ENCODE assay signal across 11 cellular contexts in genomic region chr3:100954990-100955389, GRCh38. TPM values are rescaled to one million over a fixed set of nuclear protein-coding genes. Genes with fewer than 3 reads are reported as not detected.
DNase-seq lines count a peak whose midpoint lies in the region; ATAC-seq and TF ChIP-seq lines count a peak whose summit lies in the region.
"Had no signal": no experiment of that assay in that cellular context is flagged by ENCODE, and none has a peak within 500 bp of the region (broad histone marks: within the 10 kb centered on the region; RNA-seq: fewer than 3 reads in every experiment).

No MANE protein-coding gene starts in this region.

- peak overlapping the region; percentile 44 for H3K4me2 ChIP-seq in skeletal muscle satellite cell (ENCODE audit: low read length)

- H3K9me3 ChIP-seq in heart right ventricle (peaks cover 0 to 12% (median 7%) of the 10 kb centered on the region in 11 donors), skeletal muscle satellite cell (replicated peaks; ENCODE audit: low read length) (peaks cover 4% of the 10 kb centered on the region)

- H3K27me3 ChIP-seq in heart right ventricle (no peaks in the 10 kb centered on the region), skeletal muscle satellite cell (ENCODE audit: control insufficient read depth, insufficient read depth, low read length) (no peaks in the 10 kb centered on the region)

- DNase-seq in GM03348 (ENCODE audit: low spot score) (peak; percentile 81), astrocyte of the cerebellum (ENCODE audit: low read depth) (peak; percentile 20), heart right ventricle (peak in 1 of 2 donors; percentile 30)
- no peak for DNase-seq in stimulated activated CD4-positive, alpha-beta T cell treated with anti-CD3 and anti-CD28 coated beads, Interleukin-12 subunit alpha, Interleukin-12 subunit beta, amount 100 ng/mL, for 4 hours
- DNase-seq in activated CD4-positive, alpha-beta T cell treated with anti-CD3 and anti-CD28 coated beads for 4 hours, result no peak
- DNase-seq in activated CD4-positive, alpha-beta T cell treated with anti-CD3 and anti-CD28 coated beads for 48 hours, result no peak
- DNase-seq: activated effector memory CD4-positive, alpha-beta T cell treated with anti-CD3 and anti-CD28 coated beads, Interleukin-2, amount 50 U/mL, for 16 hours; NCI-H1092 treated with DMSO at 0.1 percent for 48 hours had no signal

- peak; percentile 12 to 96 (median 88) for ATAC-seq in heart right ventricle
- no peak for ATAC-seq in HG02938 (IDR thresholded peaks at IDR 0.05; ENCODE audit: unreplicated experiment)

- intact Hi-C loops in heart right ventricle (cut with DNase I), result no loop called here

- in situ Hi-C loops in astrocyte of the cerebellum (cut with HindIII; ENCODE audit: low sequenced_read_pairs), result no loop called here

- H3K9ac ChIP-seq in skeletal muscle satellite cell (ENCODE audit: low read depth, low read length), result peak overlapping the region; percentile 70

- no peak for TF ChIP-seq CTCF in astrocyte of the cerebellum (IDR thresholded peaks at IDR 0.05; ENCODE audit: low read depth, low read length, missing control alignments)
- no peak for TF ChIP-seq CTCF in heart right ventricle (IDR thresholded peaks at IDR 0.05)

- no peak overlapping the region for H3K4me3 ChIP-seq in astrocyte of the cerebellum (ENCODE audit: low read depth, low read length)
- H3K4me3 ChIP-seq in heart right ventricle, result no peak overlapping the region
- no peak overlapping the region for H3K4me3 ChIP-seq in skeletal muscle satellite cell (ENCODE audit: low read length)

- H3K27ac ChIP-seq in heart right ventricle, result peak overlapping the region in 8 of 10 donors; percentile 8 to 63 (median 40)
- H3K27ac ChIP-seq: VCaP had no signal

- H3K4me1 ChIP-seq in heart right ventricle (peaks cover 0 to 19% (median 0%) of the 10 kb centered on the region in 9 donors), skeletal muscle satellite cell (ENCODE audit: control insufficient read depth, insufficient read depth, low read length) (peaks cover 45% of the 10 kb centered on the region)

- H3K36me3 ChIP-seq in heart right ventricle (no peaks in the 10 kb centered on the region), skeletal muscle satellite cell (ENCODE audit: insufficient read depth, low read length) (no peaks in the 10 kb centered on the region)

- 21 to 30% methylated on average over 4 of the region's 4 CpGs for WGBS in heart right ventricle, 2 donors

RNA-seq across cellular contexts. Expression of gene ABI3BP, which starts 38.2 kb away (rescaled TPM):
- 10 to 100 TPM; 19.6 to 90.2 (median 28.4) TPM for total RNA-seq in heart right ventricle
- polyA plus RNA-seq in heart right ventricle, result 10 to 100 TPM; 11.7 to 20.0 TPM
- total RNA-seq in skeletal muscle satellite cell (2012; rRNA removed), result 81.9 and 192 TPM in 2 replicates

Comparison
In these comparisons a context has a peak if more than half of its experiments do, and no peak if none do; other contexts are left out.
1. DNase-seq: peak in GM03348 (single experiment) and astrocyte of the cerebellum (single experiment); none in stimulated activated CD4-positive, alpha-beta T cell treated with anti-CD3 and anti-CD28 coated beads, Interleukin-12 subunit alpha, Interleukin-12 subunit beta, amount 100 ng/mL, for 4 hours (single experiment), activated CD4-positive, alpha-beta T cell treated with anti-CD3 and anti-CD28 coated beads for 4 hours (0 of 2) and activated CD4-positive, alpha-beta T cell treated with anti-CD3 and anti-CD28 coated beads for 48 hours (single experiment).